Comparison of ENCODE assay signal across 15 cellular contexts in the genomic region with DNA sequence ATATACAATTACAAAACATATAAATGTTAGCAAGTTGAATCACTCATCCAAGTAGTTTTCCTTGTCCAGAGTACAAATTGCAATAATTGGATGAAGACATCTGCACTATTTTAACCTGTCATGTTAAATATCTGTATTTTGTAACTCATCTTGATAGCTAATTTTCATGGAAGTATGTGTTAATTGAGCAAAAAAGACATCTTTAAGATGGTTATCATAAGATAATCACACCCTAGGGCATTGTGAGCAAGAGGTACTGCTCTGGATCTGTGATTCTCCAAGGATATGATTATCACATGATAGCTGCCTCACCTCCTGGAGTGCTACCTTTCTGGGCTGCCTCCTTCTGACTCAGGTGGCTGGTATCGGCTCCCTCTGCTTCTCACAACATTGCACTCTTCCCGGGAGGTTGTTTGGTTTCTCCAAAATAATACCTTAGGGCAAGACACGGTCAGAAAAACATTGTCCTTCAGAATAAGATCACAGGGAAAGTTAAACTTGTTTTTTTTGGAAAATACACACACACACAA.
"Had no signal": no experiment of that assay in that cellular context is flagged by ENCODE, and none has a peak within 500 bp of the region (broad histone marks: within the 10 kb centered on the region; RNA-seq: fewer than 3 reads in every experiment).

No MANE protein-coding gene starts in this region.

- DNase-seq: activated B cell treated with CpG ODN at 0.5 μM for 24 hours; activated CD4-positive, alpha-beta memory T cell treated with anti-CD3 and anti-CD28 coated beads, Interleukin-2, amount 10 ng/mL, durations not matched to agents 7 days and 5 days; activated CD4-positive, alpha-beta T cell treated with anti-CD3 and anti-CD28 coated beads for 4 hours; activated CD8-positive, alpha-beta memory T cell treated with anti-CD3 and anti-CD28 coated beads, Interleukin-2, amount 10 ng/mL, durations not matched to agents 7 days and 5 days; activated naive CD8-positive, alpha-beta T cell treated with anti-CD3 and anti-CD28 coated beads for 36 hours; body of pancreas; central memory CD4-positive, alpha-beta T cell; dorsolateral prefrontal cortex; heart right ventricle; retina; spleen; stimulated activated naive B cell treated with anti-CD40 and anti-IgM and Interleukin-4, amounts not matched to agents 10 μg/mL and 1 μg/mL and 100 μg/mL, for 72 hours had no signal

- H3K9me3 Mint-ChIP-seq: activated B cell treated with CpG ODN at 0.5 μM for 24 hours; activated CD4-positive, alpha-beta memory T cell treated with anti-CD3 and anti-CD28 coated beads, Interleukin-2, amount 10 ng/mL, durations not matched to agents 7 days and 5 days; activated naive CD8-positive, alpha-beta T cell treated with anti-CD3 and anti-CD28 coated beads for 36 hours; neural crest cell had no signal

- H3K27me3 Mint-ChIP-seq: activated B cell treated with CpG ODN at 0.5 μM for 24 hours; activated CD4-positive, alpha-beta memory T cell treated with anti-CD3 and anti-CD28 coated beads, Interleukin-2, amount 10 ng/mL, durations not matched to agents 7 days and 5 days; activated CD8-positive, alpha-beta memory T cell treated with anti-CD3 and anti-CD28 coated beads, Interleukin-2, amount 10 ng/mL, durations not matched to agents 7 days and 5 days had no signal

- H3K4me3 ChIP-seq: body of pancreas, dorsolateral prefrontal cortex, heart right ventricle, lung, spleen, thoracic aorta had no signal

- H3K4me1 Mint-ChIP-seq: activated B cell treated with CpG ODN at 0.5 μM for 24 hours; activated CD4-positive, alpha-beta memory T cell treated with anti-CD3 and anti-CD28 coated beads, Interleukin-2, amount 10 ng/mL, durations not matched to agents 7 days and 5 days; activated CD8-positive, alpha-beta memory T cell treated with anti-CD3 and anti-CD28 coated beads, Interleukin-2, amount 10 ng/mL, durations not matched to agents 7 days and 5 days; activated naive CD8-positive, alpha-beta T cell treated with anti-CD3 and anti-CD28 coated beads for 36 hours had no signal

- H3K4me3 Mint-ChIP-seq: activated B cell treated with CpG ODN at 0.5 μM for 24 hours; activated CD4-positive, alpha-beta memory T cell treated with anti-CD3 and anti-CD28 coated beads, Interleukin-2, amount 10 ng/mL, durations not matched to agents 7 days and 5 days; activated CD8-positive, alpha-beta memory T cell treated with anti-CD3 and anti-CD28 coated beads, Interleukin-2, amount 10 ng/mL, durations not matched to agents 7 days and 5 days; activated naive CD8-positive, alpha-beta T cell treated with anti-CD3 and anti-CD28 coated beads for 36 hours; neural crest cell; stimulated activated naive B cell treated with anti-CD40 and anti-IgM and Interleukin-4, amounts not matched to agents 10 μg/mL and 1 μg/mL and 100 μg/mL, for 72 hours had no signal

- H3K27ac ChIP-seq: body of pancreas, dorsolateral prefrontal cortex, heart right ventricle, spleen, thoracic aorta had no signal

- H3K27ac Mint-ChIP-seq: activated B cell treated with CpG ODN at 0.5 μM for 24 hours; activated CD4-positive, alpha-beta memory T cell treated with anti-CD3 and anti-CD28 coated beads, Interleukin-2, amount 10 ng/mL, durations not matched to agents 7 days and 5 days; activated CD8-positive, alpha-beta memory T cell treated with anti-CD3 and anti-CD28 coated beads, Interleukin-2, amount 10 ng/mL, durations not matched to agents 7 days and 5 days; activated naive CD8-positive, alpha-beta T cell treated with anti-CD3 and anti-CD28 coated beads for 36 hours; stimulated activated naive B cell treated with anti-CD40 and anti-IgM and Interleukin-4, amounts not matched to agents 10 μg/mL and 1 μg/mL and 100 μg/mL, for 72 hours had no signal

- H3K36me3 ChIP-seq: heart right ventricle, spleen, thoracic aorta had no signal

- H3K36me3 Mint-ChIP-seq: activated CD8-positive, alpha-beta memory T cell treated with anti-CD3 and anti-CD28 coated beads, Interleukin-2, amount 10 ng/mL, durations not matched to agents 7 days and 5 days; activated naive CD8-positive, alpha-beta T cell treated with anti-CD3 and anti-CD28 coated beads for 36 hours; stimulated activated naive B cell treated with anti-CD40 and anti-IgM and Interleukin-4, amounts not matched to agents 10 μg/mL and 1 μg/mL and 100 μg/mL, for 72 hours had no signal

- ATAC-seq: activated CD8-positive, alpha-beta memory T cell treated with anti-CD3 and anti-CD28 coated beads, Interleukin-2, amount 10 ng/mL, durations not matched to agents 7 days and 5 days; body of pancreas; heart right ventricle; stimulated activated naive B cell treated with anti-CD40 and anti-IgM and Interleukin-4, amounts not matched to agents 10 μg/mL and 1 μg/mL and 100 μg/mL, for 72 hours had no signal

- H3K4me1 ChIP-seq: body of pancreas, spleen had no signal

- H3K9me3 ChIP-seq: body of pancreas, heart right ventricle, spleen, thoracic aorta had no signal
